In genomic region chr6:168190646-168191443, GRCh38 we compare ENCODE assay signal across 17 cellular contexts.
"Had no signal": no experiment of that assay in that cellular context is flagged by ENCODE, and none has a peak within 500 bp of the region (broad histone marks: within the 10 kb centered on the region; RNA-seq: fewer than 3 reads in every experiment).

No MANE protein-coding gene starts in this region.

- H3K27me3 ChIP-seq: foreskin keratinocyte, neutrophil had no signal

- H3K9me3 ChIP-seq: neutrophil, suprapubic skin had no signal

- H3K4me3 Mint-ChIP-seq: activated naive CD8-positive, alpha-beta T cell; activated T-cell treated with anti-CD3 and anti-CD28 coated beads, Interleukin-2, amount 50 U/mL, for 4 hours; T-helper 17 cell had no signal

- ATAC-seq: activated T-cell treated with anti-CD3 and anti-CD28 coated beads, Interleukin-2, amount 50 U/mL, for 4 hours; foreskin keratinocyte; stimulated activated naive CD8-positive, alpha-beta T cell treated with anti-CD3 and anti-CD28 coated beads, Interleukin-15, Interleukin-2, amounts not matched to agents 100 U/mL and 50 U/mL, for 24 hours; T-helper 17 cell had no signal

- DNase-seq: activated CD4-positive, alpha-beta T cell treated with anti-CD3 and anti-CD28 coated beads, Interleukin-2, amount 50 U/mL, for 48 hours; activated gamma-delta T cell treated with Interleukin-2 at 50 U/mL for 16 hours; activated T-cell treated with anti-CD3 and anti-CD28 coated beads, Interleukin-2, amount 50 U/mL, for 4 hours; amniotic stem cell; central memory CD4-positive, alpha-beta T cell; effector memory CD4-positive, alpha-beta T cell; foreskin keratinocyte; midbrain; retina; small intestine; stimulated activated naive CD8-positive, alpha-beta T cell treated with anti-CD3 and anti-CD28 coated beads, Interleukin-15, Interleukin-2, amounts not matched to agents 100 U/mL and 50 U/mL, for 24 hours; T-helper 17 cell; WERI-Rb-1 had no signal

- H3K27ac ChIP-seq: foreskin keratinocyte, neutrophil, suprapubic skin, WERI-Rb-1 had no signal

- H3K4me3 ChIP-seq: lung, suprapubic skin had no signal

- H3K36me3 Mint-ChIP-seq: activated naive CD8-positive, alpha-beta T cell had no signal

- H3K27ac Mint-ChIP-seq: activated naive CD8-positive, alpha-beta T cell; T-helper 17 cell had no signal

- FAIRE-seq: small intestine had no signal

- H3K4me1 ChIP-seq: foreskin keratinocyte, suprapubic skin had no signal

- H3K27me3 Mint-ChIP-seq: activated naive CD8-positive, alpha-beta T cell had no signal

- H3K9me3 Mint-ChIP-seq: activated T-cell treated with anti-CD3 and anti-CD28 coated beads, Interleukin-2, amount 50 U/mL, for 4 hours had no signal

- H3K36me3 ChIP-seq: neutrophil, suprapubic skin, WERI-Rb-1 had no signal
